ENCODE assay signal across 12 cellular contexts in the genomic region with DNA sequence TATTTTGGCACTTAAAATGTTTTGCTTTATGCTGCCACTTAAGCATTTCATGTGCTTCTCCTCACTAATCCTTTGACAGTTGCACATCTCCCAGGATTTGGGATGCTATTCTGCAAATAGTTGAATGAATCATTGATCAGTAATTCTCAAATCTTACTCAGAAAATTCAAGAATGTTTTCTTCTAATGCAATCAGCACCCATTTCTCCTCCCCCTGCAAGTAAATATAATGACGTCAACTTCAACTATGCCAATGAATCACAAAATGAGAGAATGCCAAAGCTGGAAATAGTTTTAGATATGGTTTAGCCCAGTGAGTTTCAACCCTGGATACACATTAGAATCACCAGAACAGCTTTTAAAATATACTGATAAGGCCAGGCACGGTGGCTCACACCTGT. TPM values are rescaled to one million over a fixed set of nuclear protein-coding genes. Genes with fewer than 3 reads are reported as not detected.
DNase-seq lines count a peak whose midpoint lies in the region; ATAC-seq, FAIRE-seq and TF ChIP-seq lines count a peak whose summit lies in the region.
"Had no signal": no experiment of that assay in that cellular context is flagged by ENCODE, and none has a peak within 500 bp of the region (broad histone marks: within the 10 kb centered on the region; RNA-seq: fewer than 3 reads in every experiment).

No MANE protein-coding gene starts in this region.

- TF ChIP-seq CTCF in bronchial epithelial cell (IDR thresholded peaks at IDR 0.05; ENCODE audit: insufficient read depth, low read length, severe bottlenecking) (no peak), HepG2 (CRISPR knock-in tag; IDR thresholded peaks at IDR 0.05) (no peak), type B pancreatic cell (conservative IDR thresholded peaks at IDR 0.05) (no peak)

- H3K9me3 Mint-ChIP-seq in type B pancreatic cell, result no peaks in the 10 kb centered on the region
- H3K9me3 Mint-ChIP-seq: activated CD4-positive, alpha-beta memory T cell treated with anti-CD3 and anti-CD28 coated beads, Interleukin-2, amount 10 ng/mL, durations not matched to agents 7 days and 5 days; T-helper 1 cell treated with Interleukin-12 subunit alpha and Interleukin-12 subunit beta and Interleukin-4 antibody, amounts not matched to agents 30 μg/mL and 1 μg/mL, for 36 hours had no signal

- TF ChIP-seq RAD21 in HepG2 (CRISPR knock-in tag; IDR thresholded peaks at IDR 0.05), result no peak

- peaks cover 56% of the 10 kb centered on the region for H3K27me3 Mint-ChIP-seq in type B pancreatic cell

- H3K4me3 Mint-ChIP-seq in type B pancreatic cell, result peak overlapping the region; percentile 32
- H3K4me3 Mint-ChIP-seq: activated CD4-positive, alpha-beta memory T cell treated with anti-CD3 and anti-CD28 coated beads, Interleukin-2, amount 10 ng/mL, durations not matched to agents 7 days and 5 days; T-helper 1 cell treated with Interleukin-12 subunit alpha and Interleukin-12 subunit beta and Interleukin-4 antibody, amounts not matched to agents 30 μg/mL and 1 μg/mL, for 36 hours had no signal

- no peak overlapping the region for H3K4me3 ChIP-seq in bronchial epithelial cell (ENCODE audit: low read depth, low read length)
- no peak overlapping the region for H3K4me3 ChIP-seq in HepG2 (replicated peaks in 1 of 3; ENCODE audit: insufficient read depth in 1 of 3, low read depth in 2 of 3, low read length in 3 of 3)
- H3K4me3 ChIP-seq: vagina had no signal

- POLR2A ChIA-PET in HepG2 (lab: Yijun Ruan, JAX), result no interaction called here

- H3K4me1 ChIP-seq in HepG2 (ENCODE audit: insufficient read depth, low read length), result peaks cover 31% of the 10 kb centered on the region

- H4K20me1 ChIP-seq in HepG2 (ENCODE audit: insufficient read depth, low read length), result no peaks in the 10 kb centered on the region; the same call in 1 of the 2 replicates

- TF ChIP-seq EP300 in HepG2 (IDR thresholded peaks at IDR 0.05; ENCODE audit: low read depth in 2 of 2, low read length in 2 of 2), result no peak
- TF ChIP-seq EP300 in HepG2 (CRISPR knock-in tag; IDR thresholded peaks at IDR 0.05; ENCODE audit: borderline replicate concordance), result no peak

- no peaks in the 10 kb centered on the region for H3K9me3 ChIP-seq in HepG2 (ENCODE audit: low read length)
- H3K9me3 ChIP-seq: vagina had no signal

- in situ Hi-C loops in HepG2 (cut with HindIII; ENCODE audit: extremely low pct_ligation_motif_present, low pct_unique_long_range_greater_than_20kb), result no loop called here

- DNase-seq in left ventricle myocardium superior (peak; percentile 6), cardiac septum (ENCODE audit: low spot score) (no peak), bronchial epithelial cell (ENCODE audit: low read depth) (peak; percentile 90), HepG2 (ENCODE audit: low spot score) (no peak), type B pancreatic cell (ENCODE audit: extremely low spot score, unreplicated experiment) (no peak), NCI-H1105 treated with DMSO at 0.1 percent for 48 hours (lab: John Stamatoyannopoulos, UW) (no peak)
- DNase-seq: activated CD4-positive, alpha-beta memory T cell treated with anti-CD3 and anti-CD28 coated beads, Interleukin-2, amount 10 ng/mL, durations not matched to agents 7 days and 5 days; activated naive CD4-positive, alpha-beta T cell had no signal

- CTCF ChIA-PET in HepG2 (lab: Yijun Ruan, JAX; ENCODE audit: low intra/inter-chr PET ratio, low total read pairs), result no interaction called here

- 22% methylated on average over 2 of the region's 2 CpGs for WGBS in HepG2 (ENCODE audit: low lambda C conversion rate)

- ATAC-seq in left ventricle myocardium superior (no peak), HepG2 (no peak), GM18907 (IDR thresholded peaks at IDR 0.05; ENCODE audit: unreplicated experiment) (no peak), GM21576 (IDR thresholded peaks at IDR 0.05; ENCODE audit: unreplicated experiment) (no peak)

- no peak overlapping the region for H3K4me2 ChIP-seq in HepG2 (ENCODE audit: low read depth, low read length)

- no peak overlapping the region for H2AFZ ChIP-seq in HepG2 (ENCODE audit: low read length)

- BruUV-seq in HepG2 (replicated peaks; lab: Mats Ljungman, UMichigan), result no TSS peak

- FAIRE-seq in bronchial epithelial cell (lab: Jason Lieb, UNC), result no peak
- no peak for FAIRE-seq in HepG2 (lab: Jason Lieb, UNC)

- intact Hi-C loops in left ventricle myocardium superior (cut with micrococcal nuclease) (no loop called here), cardiac septum (cut with DNase I) (no loop called here), HepG2 (cut with micrococcal nuclease; ENCODE audit: unreplicated experiment) (no loop called here)

- no peaks in the 10 kb centered on the region for H3K36me3 Mint-ChIP-seq in type B pancreatic cell

- peaks cover 31% of the 10 kb centered on the region for H3K4me1 Mint-ChIP-seq in type B pancreatic cell (ENCODE audit: unreplicated experiment)

- no peak overlapping the region for H3K9ac ChIP-seq in HepG2 (ENCODE audit: insufficient read depth, low read depth, low read length)

- H3K27ac ChIP-seq in HepG2 (ENCODE audit: extremely low read length, insufficient read depth, low read length), result no peak overlapping the region

- TF ChIP-seq POLR2A in HepG2 (IDR thresholded peaks at IDR 0.05; ENCODE audit: insufficient read depth in 1 of 2, low read depth in 2 of 2, low read length in 2 of 2), result no peak

- peaks cover 7% of the 10 kb centered on the region for H3K27me3 ChIP-seq in bronchial epithelial cell (ENCODE audit: control insufficient read depth, insufficient read depth, low read length)
- H3K27me3 ChIP-seq in HepG2 (ENCODE audit: control insufficient read depth in 1 of 2, insufficient read depth in 2 of 2, low read length in 2 of 2), result peaks cover 0 to 29% of the 10 kb centered on the region in 2 experiments; a peak in 2 of 5 replicates
- H3K27me3 ChIP-seq: vagina had no signal

- H3K79me2 ChIP-seq in HepG2 (ENCODE audit: insufficient read depth, low read length), result no peaks in the 10 kb centered on the region

- H3K27ac Mint-ChIP-seq in type B pancreatic cell, result no peak overlapping the region
- H3K27ac Mint-ChIP-seq: activated CD4-positive, alpha-beta memory T cell treated with anti-CD3 and anti-CD28 coated beads, Interleukin-2, amount 10 ng/mL, durations not matched to agents 7 days and 5 days; T-helper 1 cell treated with Interleukin-12 subunit alpha and Interleukin-12 subunit beta and Interleukin-4 antibody, amounts not matched to agents 30 μg/mL and 1 μg/mL, for 36 hours had no signal

- H3K36me3 ChIP-seq in bronchial epithelial cell (ENCODE audit: control insufficient read depth, insufficient read depth, low read length), result peaks cover 2% of the 10 kb centered on the region
- no peaks in the 10 kb centered on the region for H3K36me3 ChIP-seq in HepG2 (replicated peaks in 1 of 2; ENCODE audit: control insufficient read depth in 1 of 2, insufficient read depth in 2 of 2, low read length in 2 of 2)
- H3K36me3 ChIP-seq: vagina had no signal

RNA-seq across cellular contexts. Expression of a gene that starts 2.1 kb away (rescaled TPM):
- total RNA-seq in left ventricle myocardium superior, result 124 TPM
- 97.7 TPM for total RNA-seq in cardiac septum
- 64.5 and 89.1 TPM in 2 replicates for total RNA-seq in bronchial epithelial cell
- total RNA-seq in HepG2 (2016; rRNA removed; fragmentation: Illumina TruSeq; extraction: Trizol), result 95.3 and 99.7 TPM in 2 replicates
- 118 and 144 TPM in 2 replicates for total RNA-seq in HepG2 (2016; cell fraction: cytosol; rRNA removed; fragmentation: Illumina TruSeq; extraction: Trizol; ENCODE audit: low read depth)
- 97.9 and 110 TPM in 2 replicates for total RNA-seq in HepG2 (2016; cell fraction: insoluble cytoplasmic fraction; rRNA removed; fragmentation: Illumina TruSeq; extraction: Trizol)
- total RNA-seq in HepG2 (2016; cell fraction: membrane; rRNA removed; fragmentation: Illumina TruSeq; extraction: Trizol), result 102 and 108 TPM in 2 replicates
- total RNA-seq in HepG2 (2016; cell fraction: nucleus; rRNA removed; fragmentation: Illumina TruSeq; extraction: Trizol), result 34.2 and 48.7 TPM in 2 replicates
- 50.5 and 55.1 TPM in 2 replicates for polyA plus RNA-seq in HepG2 (2011; rRNA removed)
- 74.9 and 112 TPM in 2 replicates for polyA plus RNA-seq in HepG2 (2011; cell fraction: cytosol; rRNA removed)
- 22.5 and 27.2 TPM in 2 replicates for polyA plus RNA-seq in HepG2 (2011; cell fraction: nucleus; rRNA removed)
- 34.8 and 38.2 TPM in 2 replicates for polyA plus RNA-seq in HepG2 (2012)
- 149 and 162 TPM in 2 replicates for polyA plus RNA-seq in HepG2 (2016; cell fraction: cytosol; fragmentation: Illumina TruSeq; extraction: Trizol; ENCODE audit: low read depth)
- polyA plus RNA-seq in HepG2 (2016; cell fraction: insoluble cytoplasmic fraction; fragmentation: Illumina TruSeq; extraction: Trizol; ENCODE audit: low read depth), result 107 and 112 TPM in 2 replicates
- polyA plus RNA-seq in HepG2 (2016; cell fraction: membrane; fragmentation: Illumina TruSeq; extraction: Trizol; ENCODE audit: low read depth), result 91.5 and 100 TPM in 2 replicates
- 64.2 and 67.2 TPM in 2 replicates for polyA plus RNA-seq in HepG2 (2016; cell fraction: nucleus; fragmentation: Illumina TruSeq; extraction: Trizol; ENCODE audit: insufficient read depth, low read depth)
- 21.9 and 89.7 TPM in 2 replicates for polyA minus RNA-seq in HepG2 (2011; rRNA and poly(A)+ RNA removed; ENCODE audit: low replicate concordance)
- polyA minus RNA-seq in HepG2 (2011; cell fraction: cytosol; rRNA and poly(A)+ RNA removed), result 6.7 and 11.0 TPM in 2 replicates
- polyA minus RNA-seq in HepG2 (2011; cell fraction: nucleus; rRNA and poly(A)+ RNA removed), result 7.8 and 8.2 TPM in 2 replicates
- total RNA-seq in type B pancreatic cell (ENCODE audit: low replicate concordance), result 89.9 and 98.6 TPM in 2 replicates

RNA-seq across cellular contexts. Expression of a gene that starts 6.0 kb away (rescaled TPM):
- total RNA-seq in left ventricle myocardium superior, result 488 TPM
- total RNA-seq in cardiac septum, result 806 TPM
- total RNA-seq in bronchial epithelial cell, result 0.79 and 1.3 TPM in 2 replicates
- total RNA-seq in HepG2 (2016; rRNA removed; fragmentation: Illumina TruSeq; extraction: Trizol), result 0.24 and 0.75 TPM in 2 replicates
- not detected in 2 replicates for total RNA-seq in HepG2 (2016; cell fraction: cytosol; rRNA removed; fragmentation: Illumina TruSeq; extraction: Trizol; ENCODE audit: low read depth)
- 0.15 and 0.35 TPM in 2 replicates for total RNA-seq in HepG2 (2016; cell fraction: insoluble cytoplasmic fraction; rRNA removed; fragmentation: Illumina TruSeq; extraction: Trizol)
- 0.03 and 0.14 TPM in 2 replicates for total RNA-seq in HepG2 (2016; cell fraction: membrane; rRNA removed; fragmentation: Illumina TruSeq; extraction: Trizol)
- total RNA-seq in HepG2 (2016; cell fraction: nucleus; rRNA removed; fragmentation: Illumina TruSeq; extraction: Trizol), result 1.3 and 1.5 TPM in 2 replicates
- polyA plus RNA-seq in HepG2 (2011; rRNA removed), result 0.65 and 1.8 TPM in 2 replicates
- polyA plus RNA-seq in HepG2 (2011; cell fraction: cytosol; rRNA removed), result 0.16 and 0.28 TPM in 2 replicates
- polyA plus RNA-seq in HepG2 (2011; cell fraction: nucleus; rRNA removed), result 12.1 and 12.6 TPM in 2 replicates
- polyA plus RNA-seq in HepG2 (2012), result 1.1 and 1.2 TPM in 2 replicates
- polyA plus RNA-seq in HepG2 (2016; cell fraction: cytosol; fragmentation: Illumina TruSeq; extraction: Trizol; ENCODE audit: low read depth), result not detected in 2 replicates
- 0.28 TPM in 1 of 2 replicates, not detected in the other for polyA plus RNA-seq in HepG2 (2016; cell fraction: insoluble cytoplasmic fraction; fragmentation: Illumina TruSeq; extraction: Trizol; ENCODE audit: low read depth)
- not detected in 2 replicates for polyA plus RNA-seq in HepG2 (2016; cell fraction: membrane; fragmentation: Illumina TruSeq; extraction: Trizol; ENCODE audit: low read depth)
- 1.7 and 2.7 TPM in 2 replicates for polyA plus RNA-seq in HepG2 (2016; cell fraction: nucleus; fragmentation: Illumina TruSeq; extraction: Trizol; ENCODE audit: insufficient read depth, low read depth)
- 1.4 and 1.9 TPM in 2 replicates for polyA minus RNA-seq in HepG2 (2011; rRNA and poly(A)+ RNA removed; ENCODE audit: low replicate concordance)
- not detected in 2 replicates for polyA minus RNA-seq in HepG2 (2011; cell fraction: cytosol; rRNA and poly(A)+ RNA removed)
- 2.2 and 3.1 TPM in 2 replicates for polyA minus RNA-seq in HepG2 (2011; cell fraction: nucleus; rRNA and poly(A)+ RNA removed)
- total RNA-seq in type B pancreatic cell (ENCODE audit: low replicate concordance), result 10.4 and 39.2 TPM in 2 replicates

RNA-seq across cellular contexts. Expression of a gene that starts 6.5 kb away (rescaled TPM):
- 13.5 TPM for total RNA-seq in left ventricle myocardium superior
- 26.3 TPM for total RNA-seq in cardiac septum
- 1.1 and 2.3 TPM in 2 replicates for total RNA-seq in bronchial epithelial cell
- 1.0 and 2.6 TPM in 2 replicates for total RNA-seq in HepG2 (2016; rRNA removed; fragmentation: Illumina TruSeq; extraction: Trizol)
- 1.2 and 1.5 TPM in 2 replicates for total RNA-seq in HepG2 (2016; cell fraction: cytosol; rRNA removed; fragmentation: Illumina TruSeq; extraction: Trizol; ENCODE audit: low read depth)
- total RNA-seq in HepG2 (2016; cell fraction: insoluble cytoplasmic fraction; rRNA removed; fragmentation: Illumina TruSeq; extraction: Trizol), result 1.2 and 2.6 TPM in 2 replicates
- total RNA-seq in HepG2 (2016; cell fraction: membrane; rRNA removed; fragmentation: Illumina TruSeq; extraction: Trizol), result 1.3 and 1.5 TPM in 2 replicates
- 4.5 and 6.2 TPM in 2 replicates for total RNA-seq in HepG2 (2016; cell fraction: nucleus; rRNA removed; fragmentation: Illumina TruSeq; extraction: Trizol)
- 5.7 TPM in 2 replicates for polyA plus RNA-seq in HepG2 (2011; rRNA removed)
- polyA plus RNA-seq in HepG2 (2011; cell fraction: cytosol; rRNA removed), result 2.4 and 3.4 TPM in 2 replicates
- 17.8 and 19.4 TPM in 2 replicates for polyA plus RNA-seq in HepG2 (2011; cell fraction: nucleus; rRNA removed)
- 3.3 and 4.2 TPM in 2 replicates for polyA plus RNA-seq in HepG2 (2012)
- polyA plus RNA-seq in HepG2 (2016; cell fraction: cytosol; fragmentation: Illumina TruSeq; extraction: Trizol; ENCODE audit: low read depth), result 0.41 and 0.84 TPM in 2 replicates
- 0.71 and 0.91 TPM in 2 replicates for polyA plus RNA-seq in HepG2 (2016; cell fraction: insoluble cytoplasmic fraction; fragmentation: Illumina TruSeq; extraction: Trizol; ENCODE audit: low read depth)
- polyA plus RNA-seq in HepG2 (2016; cell fraction: membrane; fragmentation: Illumina TruSeq; extraction: Trizol; ENCODE audit: low read depth), result 1.0 and 1.1 TPM in 2 replicates
- 9.3 and 11.2 TPM in 2 replicates for polyA plus RNA-seq in HepG2 (2016; cell fraction: nucleus; fragmentation: Illumina TruSeq; extraction: Trizol; ENCODE audit: insufficient read depth, low read depth)
- polyA minus RNA-seq in HepG2 (2011; rRNA and poly(A)+ RNA removed; ENCODE audit: low replicate concordance), result 4.1 and 8.8 TPM in 2 replicates
- polyA minus RNA-seq in HepG2 (2011; cell fraction: cytosol; rRNA and poly(A)+ RNA removed), result 0.53 and 0.79 TPM in 2 replicates
- 11.6 and 16.1 TPM in 2 replicates for polyA minus RNA-seq in HepG2 (2011; cell fraction: nucleus; rRNA and poly(A)+ RNA removed)
- 7.4 and 14.1 TPM in 2 replicates for total RNA-seq in type B pancreatic cell (ENCODE audit: low replicate concordance)

RNA-seq across cellular contexts. Expression of a gene that starts 15.1 kb away (rescaled TPM):
- total RNA-seq in left ventricle myocardium superior, result 733 TPM
- 914 TPM for total RNA-seq in cardiac septum
- total RNA-seq in bronchial epithelial cell, result 1,301 and 1,307 TPM in 2 replicates
- total RNA-seq in HepG2 (2016; rRNA removed; fragmentation: Illumina TruSeq; extraction: Trizol), result 134 and 277 TPM in 2 replicates
- 129 and 132 TPM in 2 replicates for total RNA-seq in HepG2 (2016; cell fraction: cytosol; rRNA removed; fragmentation: Illumina TruSeq; extraction: Trizol; ENCODE audit: low read depth)
- 128 and 284 TPM in 2 replicates for total RNA-seq in HepG2 (2016; cell fraction: insoluble cytoplasmic fraction; rRNA removed; fragmentation: Illumina TruSeq; extraction: Trizol)
- total RNA-seq in HepG2 (2016; cell fraction: membrane; rRNA removed; fragmentation: Illumina TruSeq; extraction: Trizol), result 138 and 152 TPM in 2 replicates
- 203 and 224 TPM in 2 replicates for total RNA-seq in HepG2 (2016; cell fraction: nucleus; rRNA removed; fragmentation: Illumina TruSeq; extraction: Trizol)
- polyA plus RNA-seq in HepG2 (2011; rRNA removed), result 211 and 234 TPM in 2 replicates
- 424 and 444 TPM in 2 replicates for polyA plus RNA-seq in HepG2 (2011; cell fraction: cytosol; rRNA removed)
- 140 and 196 TPM in 2 replicates for polyA plus RNA-seq in HepG2 (2011; cell fraction: nucleus; rRNA removed)
- 226 and 283 TPM in 2 replicates for polyA plus RNA-seq in HepG2 (2012)
- 186 and 213 TPM in 2 replicates for polyA plus RNA-seq in HepG2 (2016; cell fraction: cytosol; fragmentation: Illumina TruSeq; extraction: Trizol; ENCODE audit: low read depth)
- polyA plus RNA-seq in HepG2 (2016; cell fraction: insoluble cytoplasmic fraction; fragmentation: Illumina TruSeq; extraction: Trizol; ENCODE audit: low read depth), result 153 and 161 TPM in 2 replicates
- polyA plus RNA-seq in HepG2 (2016; cell fraction: membrane; fragmentation: Illumina TruSeq; extraction: Trizol; ENCODE audit: low read depth), result 149 and 167 TPM in 2 replicates
- 381 and 422 TPM in 2 replicates for polyA plus RNA-seq in HepG2 (2016; cell fraction: nucleus; fragmentation: Illumina TruSeq; extraction: Trizol; ENCODE audit: insufficient read depth, low read depth)
- polyA minus RNA-seq in HepG2 (2011; rRNA and poly(A)+ RNA removed; ENCODE audit: low replicate concordance), result 159 and 211 TPM in 2 replicates
- 94.7 and 99.2 TPM in 2 replicates for polyA minus RNA-seq in HepG2 (2011; cell fraction: cytosol; rRNA and poly(A)+ RNA removed)
- 47.0 and 55.9 TPM in 2 replicates for polyA minus RNA-seq in HepG2 (2011; cell fraction: nucleus; rRNA and poly(A)+ RNA removed)
- 525 and 567 TPM in 2 replicates for total RNA-seq in type B pancreatic cell (ENCODE audit: low replicate concordance)

RNA-seq across cellular contexts. Expression of a gene that starts 29.2 kb away (rescaled TPM):
- total RNA-seq in left ventricle myocardium superior (8.9 TPM), cardiac septum (18.0 TPM), bronchial epithelial cell (0.13 and 0.26 TPM in 2 replicates), HepG2 (2016; rRNA removed; fragmentation: Illumina TruSeq; extraction: Trizol) (1.4 and 1.5 TPM in 2 replicates), type B pancreatic cell (ENCODE audit: low replicate concordance) (11.8 and 40.1 TPM in 2 replicates)
- total RNA-seq in HepG2 (2016; cell fraction: cytosol; rRNA removed; fragmentation: Illumina TruSeq; extraction: Trizol; ENCODE audit: low read depth), result 5.4 and 5.8 TPM in 2 replicates
- total RNA-seq in HepG2 (2016; cell fraction: insoluble cytoplasmic fraction; rRNA removed; fragmentation: Illumina TruSeq; extraction: Trizol), result 0.56 and 1.8 TPM in 2 replicates
- total RNA-seq in HepG2 (2016; cell fraction: membrane; rRNA removed; fragmentation: Illumina TruSeq; extraction: Trizol), result 6.1 and 6.4 TPM in 2 replicates
- 0.53 and 1.2 TPM in 2 replicates for total RNA-seq in HepG2 (2016; cell fraction: nucleus; rRNA removed; fragmentation: Illumina TruSeq; extraction: Trizol)
- 0.63 and 1.0 TPM in 2 replicates for polyA plus RNA-seq in HepG2 (2011; rRNA removed)
- polyA plus RNA-seq in HepG2 (2011; cell fraction: cytosol; rRNA removed), result 0.85 and 1.1 TPM in 2 replicates
- polyA plus RNA-seq in HepG2 (2011; cell fraction: nucleus; rRNA removed), result 0.83 and 1.1 TPM in 2 replicates
- 0.56 and 1.0 TPM in 2 replicates for polyA plus RNA-seq in HepG2 (2012)
- 14.3 and 14.9 TPM in 2 replicates for polyA plus RNA-seq in HepG2 (2016; cell fraction: cytosol; fragmentation: Illumina TruSeq; extraction: Trizol; ENCODE audit: low read depth)
- 2.1 and 3.0 TPM in 2 replicates for polyA plus RNA-seq in HepG2 (2016; cell fraction: insoluble cytoplasmic fraction; fragmentation: Illumina TruSeq; extraction: Trizol; ENCODE audit: low read depth)
- polyA plus RNA-seq in HepG2 (2016; cell fraction: membrane; fragmentation: Illumina TruSeq; extraction: Trizol; ENCODE audit: low read depth), result 11.3 and 12.5 TPM in 2 replicates
- 2.0 and 2.7 TPM in 2 replicates for polyA plus RNA-seq in HepG2 (2016; cell fraction: nucleus; fragmentation: Illumina TruSeq; extraction: Trizol; ENCODE audit: insufficient read depth, low read depth)
- 1.8 and 14.3 TPM in 2 replicates for polyA minus RNA-seq in HepG2 (2011; rRNA and poly(A)+ RNA removed; ENCODE audit: low replicate concordance)
- 0.18 and 0.49 TPM in 2 replicates for polyA minus RNA-seq in HepG2 (2011; cell fraction: cytosol; rRNA and poly(A)+ RNA removed)
- 0.90 and 0.99 TPM in 2 replicates for polyA minus RNA-seq in HepG2 (2011; cell fraction: nucleus; rRNA and poly(A)+ RNA removed)

Comparison
In these comparisons a context has a peak if more than half of its experiments do, and no peak if none do; other contexts are left out.
1. DNase-seq: peak in left ventricle myocardium superior (single experiment) and bronchial epithelial cell (single experiment); none in cardiac septum (single experiment), HepG2 (single experiment), type B pancreatic cell (single experiment) and NCI-H1105 treated with DMSO at 0.1 percent for 48 hours (single experiment).